In genomic region chr14:29243355-29243754, GRCh38 we compare ENCODE assay signal across 17 cellular contexts.
DNase-seq lines count a peak whose midpoint lies in the region; ATAC-seq, FAIRE-seq and TF ChIP-seq lines count a peak whose summit lies in the region.
"Had no signal": no experiment of that assay in that cellular context is flagged by ENCODE, and none has a peak within 500 bp of the region (broad histone marks: within the 10 kb centered on the region; RNA-seq: fewer than 3 reads in every experiment).

No MANE protein-coding gene starts in this region.

- H3K4me3 ChIP-seq in right atrium auricular region, result no peak overlapping the region
- no peak overlapping the region for H3K4me3 ChIP-seq in fibroblast of mammary gland (ENCODE audit: control insufficient read depth, low read depth, low read length)
- H3K4me3 ChIP-seq in skeletal muscle cell (ENCODE audit: low read depth, low read length), result no peak overlapping the region
- H3K4me3 ChIP-seq in GM23338, result no peak overlapping the region
- H3K4me3 ChIP-seq in dorsolateral prefrontal cortex, result no peak overlapping the region
- H3K4me3 ChIP-seq: K562, spleen had no signal

- no peaks in the 10 kb centered on the region for H3K9me3 ChIP-seq in right atrium auricular region
- H3K9me3 ChIP-seq: spleen had no signal

- no peaks in the 10 kb centered on the region for H3K27me3 Mint-ChIP-seq in GM23338 (ENCODE audit: insufficient read depth, low read depth, poor library complexity)
- H3K27me3 Mint-ChIP-seq: activated naive CD4-positive, alpha-beta T cell treated with anti-CD3 and anti-CD28 coated beads, Interleukin-2, amount 50 U/mL, for 24 hours; T-helper 17 cell had no signal

- no peaks in the 10 kb centered on the region for H4K20me1 ChIP-seq in GM23338 (replicated peaks; ENCODE audit: insufficient read depth)

- TF ChIP-seq CTCF in right atrium auricular region (IDR thresholded peaks at IDR 0.05) (no peak), fibroblast of mammary gland (conservative IDR thresholded peaks at IDR 0.05; ENCODE audit: control insufficient read depth, insufficient read depth, low read depth, low read length) (no peak), GM23338 (conservative IDR thresholded peaks at IDR 0.05; ENCODE audit: low read depth in 2 of 2) (no peak), dorsolateral prefrontal cortex (IDR thresholded peaks at IDR 0.05 in 54 of 56, conservative IDR thresholded peaks at IDR 0.05 in 2 of 56; ENCODE audit: low read depth in 1 of 56, partially characterized antibody in 56 of 56) (no peak)

- no peaks in the 10 kb centered on the region for H3K9me2 ChIP-seq in GM23338 (ENCODE audit: insufficient read depth)

- no peaks in the 10 kb centered on the region for H3K36me3 ChIP-seq in right atrium auricular region
- no peaks in the 10 kb centered on the region for H3K36me3 ChIP-seq in GM23338 (ENCODE audit: insufficient read depth)
- H3K36me3 ChIP-seq: spleen had no signal

- H3K4me2 ChIP-seq in GM23338, result no peak overlapping the region

- no peak overlapping the region for H2AFZ ChIP-seq in GM23338

- peak; percentile 74 for FAIRE-seq in RCC 7860 (lab: Jason Lieb, UNC)

- ATAC-seq in Right ventricle myocardium inferior, result peak; percentile 48
- ATAC-seq in GM23338, result no peak
- ATAC-seq: activated CD4-positive, CD25-positive, alpha-beta regulatory T cell treated with anti-CD3 and anti-CD28 coated beads, Interleukin-2, amount 50 U/mL, for 24 hours; K562; T-helper 17 cell had no signal

- no peaks in the 10 kb centered on the region for H3K36me3 Mint-ChIP-seq in GM23338 (ENCODE audit: low read depth)
- H3K36me3 Mint-ChIP-seq: activated naive CD4-positive, alpha-beta T cell treated with anti-CD3 and anti-CD28 coated beads, Interleukin-2, amount 50 U/mL, for 24 hours had no signal

- no peaks in the 10 kb centered on the region; the same call in 2 of the 3 replicates for H3K9me3 Mint-ChIP-seq in GM23338

- H3K27me3 ChIP-seq in right atrium auricular region (no peaks in the 10 kb centered on the region), GM23338 (ENCODE audit: insufficient read depth) (no peaks in the 10 kb centered on the region), dorsolateral prefrontal cortex (no peaks in the 10 kb centered on the region)
- H3K27me3 ChIP-seq: spleen had no signal

- H3K27ac ChIP-seq in right atrium auricular region (no peak overlapping the region), GM23338 (ENCODE audit: low read depth) (no peak overlapping the region), dorsolateral prefrontal cortex (peak overlapping the region in 4 of 59 donors; percentile 0 to 40 (median 23))
- H3K27ac ChIP-seq: spleen had no signal

- H3K4me1 ChIP-seq in right atrium auricular region (no peaks in the 10 kb centered on the region), GM23338 (ENCODE audit: insufficient read depth) (no peaks in the 10 kb centered on the region)
- H3K4me1 ChIP-seq: spleen had no signal

- DNase-seq in Right ventricle myocardium inferior (ENCODE audit: missing footprints) (no peak), right atrium auricular region (ENCODE audit: low spot score) (no peak), RCC 7860 (ENCODE audit: low spot score) (peak; percentile 49), fibroblast of mammary gland (ENCODE audit: low read depth) (peak; percentile 82), skeletal muscle cell (ENCODE audit: low read depth) (peak; percentile 48), GM23338 (ENCODE audit: low spot score) (no peak), dorsolateral prefrontal cortex (no peak)
- DNase-seq in stimulated activated naive CD4-positive, alpha-beta T cell treated with Interleukin-2 at 50 U/mL for 16 hours (lab: John Stamatoyannopoulos, UW), result no peak
- DNase-seq: activated CD8-positive, alpha-beta memory T cell treated with anti-CD3 and anti-CD28 coated beads, Interleukin-2, amount 50 U/mL, for 4 hours; H7; NCI-H526 treated with DMSO at 0.1 percent for 48 hours; nucleus accumbens; spleen; T-helper 17 cell had no signal

- no peaks in the 10 kb centered on the region for H3F3A ChIP-seq in GM23338 (replicated peaks; ENCODE audit: low read depth)

- peaks cover 7% of the 10 kb centered on the region for H3K4me1 Mint-ChIP-seq in GM23338
- H3K4me1 Mint-ChIP-seq: activated naive CD4-positive, alpha-beta T cell treated with anti-CD3 and anti-CD28 coated beads, Interleukin-2, amount 50 U/mL, for 24 hours; T-helper 17 cell had no signal

- no peaks in the 10 kb centered on the region for H3K79me2 ChIP-seq in GM23338 (replicated peaks; ENCODE audit: insufficient read depth)

- no peak overlapping the region for H3K27ac Mint-ChIP-seq in GM23338
- H3K27ac Mint-ChIP-seq: activated naive CD4-positive, alpha-beta T cell treated with anti-CD3 and anti-CD28 coated beads, Interleukin-2, amount 50 U/mL, for 24 hours; T-helper 17 cell had no signal

- H3K4me3 Mint-ChIP-seq in GM23338, result no peak overlapping the region
- H3K4me3 Mint-ChIP-seq: activated naive CD4-positive, alpha-beta T cell treated with anti-CD3 and anti-CD28 coated beads, Interleukin-2, amount 50 U/mL, for 24 hours; T-helper 17 cell had no signal

- intact Hi-C loops in Right ventricle myocardium inferior (cut with DNase I), result no loop called here
- intact Hi-C loops in dorsolateral prefrontal cortex (cut with DNase I), result no loop called here

TF ChIP-seq in GM23338, 12 proteins besides CTCF, POLR2A, EP300 and RAD21 (continues in another document):
- TF ChIP-seq ZNF331 (CRISPR knock-in tag; IDR thresholded peaks at IDR 0.05; ENCODE audit: low read depth) (no peak), EZH2phosphoT487 (IDR thresholded peaks at IDR 0.05; ENCODE audit: unreplicated experiment) (no peak), ETS1 (IDR thresholded peaks at IDR 0.05) (no peak), CREB1 (CRISPR knock-in tag; IDR thresholded peaks at IDR 0.05; ENCODE audit: low read depth) (no peak), ZNF462 (CRISPR knock-in tag; IDR thresholded peaks at IDR 0.05) (no peak), STAT1 (IDR thresholded peaks at IDR 0.05; ENCODE audit: unreplicated experiment) (no peak)

Comparison
In these comparisons a context has a peak if more than half of its experiments do, and no peak if none do; other contexts are left out.
1. DNase-seq: peak in RCC 7860 (single experiment), fibroblast of mammary gland (single experiment) and skeletal muscle cell (single experiment); none in Right ventricle myocardium inferior (single experiment), right atrium auricular region (single experiment), GM23338 (single experiment), dorsolateral prefrontal cortex (0 of 10) and stimulated activated naive CD4-positive, alpha-beta T cell treated with Interleukin-2 at 50 U/mL for 16 hours (single experiment).